Comparison of ENCODE assay signal across 8 cellular contexts in genomic region chr6:27374824-27375612, GRCh38. TPM values are rescaled to one million over a fixed set of nuclear protein-coding genes. Genes with fewer than 3 reads are reported as not detected.
A peak's percentile ranks its signal among the peaks of the same experiment; 100 is the strongest.
DNase-seq lines count a peak whose midpoint lies in the region; ATAC-seq and TF ChIP-seq lines count a peak whose summit lies in the region.

No MANE protein-coding gene starts in this region.

- H3K36me3 ChIP-seq in naive thymus-derived CD4-positive, alpha-beta T cell (ENCODE audit: control insufficient read depth in 2 of 3, insufficient read depth in 3 of 3, low read length in 3 of 3): no peaks in the 10 kb centered on the region

- peak; percentile 88 for ATAC-seq in HG02852 (IDR thresholded peaks at IDR 0.05; ENCODE audit: unreplicated experiment)
- ATAC-seq in naive thymus-derived CD4-positive, alpha-beta T cell: peak; percentile 98

- H3K27me3 ChIP-seq in naive thymus-derived CD4-positive, alpha-beta T cell (ENCODE audit: control insufficient read depth in 2 of 2, insufficient read depth in 2 of 2, low read length in 2 of 2): no peaks in the 10 kb centered on the region

- peaks cover 0 to 6% (median under 1%) of the 10 kb centered on the region in 5 donors for H3K27me3 Mint-ChIP-seq in naive thymus-derived CD4-positive, alpha-beta T cell

- peaks cover 13 to 17% of the 10 kb centered on the region in 2 donors for H3K4me1 ChIP-seq in naive thymus-derived CD4-positive, alpha-beta T cell (ENCODE audit: control insufficient read depth in 2 of 2, insufficient read depth in 2 of 2, low read length in 2 of 2)

- H3K9me3 Mint-ChIP-seq in naive thymus-derived CD4-positive, alpha-beta T cell: peaks cover 0 to 4% (median 0%) of the 10 kb centered on the region in 11 donors

- H3K4me3 Mint-ChIP-seq in naive thymus-derived CD4-positive, alpha-beta T cell: peak overlapping the region; percentile 68 to 94 (median 92)

- H3K9me3 ChIP-seq in naive thymus-derived CD4-positive, alpha-beta T cell (ENCODE audit: control insufficient read depth in 2 of 3, low read length in 3 of 3): no peaks in the 10 kb centered on the region

- H3K4me3 ChIP-seq in fibroblast of the aortic adventitia (ENCODE audit: low read depth, low read length): peak overlapping the region; percentile 63
- peak overlapping the region; percentile 81 for H3K4me3 ChIP-seq in naive thymus-derived CD4-positive, alpha-beta T cell (ENCODE audit: low read length)

- intact Hi-C loops in naive thymus-derived CD4-positive, alpha-beta T cell (cut with micrococcal nuclease): loop anchor here in 1 of 2 donors (1.0 to 10.0 kb wide), 8 partner anchors 13 to 1413 kb away; partner anchors contain the start of genes POM121L2, TRIM38, ZNF391 and ZSCAN31

- POLR2A ChIA-PET in naive thymus-derived CD4-positive, alpha-beta T cell (lab: Charles Lee): interaction anchor here (0.6 to 1.6 kb wide), 5 partner anchors 10 to 1074 kb away, joined by 3 to 5 read pairs (median 3); partner anchors contain the start of gene ZNF184

- H3K27ac Mint-ChIP-seq in naive thymus-derived CD4-positive, alpha-beta T cell: peak overlapping the region in 8 of 9 donors; percentile 81 to 93 (median 87)

- TF ChIP-seq CTCF in fibroblast of the aortic adventitia (IDR thresholded peaks at IDR 0.05; ENCODE audit: insufficient read depth, low read length): no peak

- H3K27ac ChIP-seq in naive thymus-derived CD4-positive, alpha-beta T cell (ENCODE audit: low read depth, low read length): peak overlapping the region; percentile 68

- peaks cover 4 to 7% (median 6%) of the 10 kb centered on the region in 5 donors for H3K36me3 Mint-ChIP-seq in naive thymus-derived CD4-positive, alpha-beta T cell

- H3K4me1 Mint-ChIP-seq in naive thymus-derived CD4-positive, alpha-beta T cell: peaks cover 16 to 35% (median 28%) of the 10 kb centered on the region in 7 donors

- CTCF ChIA-PET in naive thymus-derived CD4-positive, alpha-beta T cell (lab: Charles Lee): interaction anchor here (0.6 kb wide), 1 partner anchor 95 kb away, joined by 3 read pairs; no protein-coding TSS in a partner anchor

- DNase-seq in COR-L47 (lab: John Stamatoyannopoulos, UW) (peak; percentile 68), OCI-M1 (lab: John Stamatoyannopoulos, UW) (peak; percentile 93), fibroblast of the aortic adventitia (ENCODE audit: low read depth) (peak; percentile 43), NOMO-1 treated with DMSO at 0.1 percent for 48 hours (lab: John Stamatoyannopoulos, UW; ENCODE audit: unreplicated experiment) (no peak)
- DNase-seq in activated T-helper 9 cell treated with anti-CD3 and anti-CD28 coated beads, Interleukin-2, amount 50 U/mL, for 16 hours (ENCODE audit: low read depth): peak; percentile 50
- peak; percentile 31 to 68 (median 62) for DNase-seq in naive thymus-derived CD4-positive, alpha-beta T cell
- peak; percentile 36 to 68 for DNase-seq in stimulated activated CD8-positive, alpha-beta memory T cell treated with anti-CD3 and anti-CD28 coated beads, Interleukin-7, amount 100 ng/mL, for 48 hours (ENCODE audit: extremely low read depth in 1 of 2, low read depth in 1 of 2)

RNA-seq across cellular contexts. Expression of gene ZNF391, which starts 13.5 kb away (rescaled TPM):
- 1.4 and 3.0 TPM in 2 replicates for total RNA-seq in fibroblast of the aortic adventitia (ENCODE audit: low replicate concordance)
- 1 to 10 TPM in 4 of 5 experiments, under 1 TPM in 1; 0.19 to 5.7 (median 3.3) TPM for total RNA-seq in naive thymus-derived CD4-positive, alpha-beta T cell
- polyA plus RNA-seq in naive thymus-derived CD4-positive, alpha-beta T cell: 1 to 10 TPM; 3.4 to 3.9 TPM
